Comparison of ENCODE assay signal across 10 cellular contexts in genomic region chr16:85444879-85445778, GRCh38.
A peak's percentile ranks its signal among the peaks of the same experiment; 100 is the strongest.
DNase-seq lines count a peak whose midpoint lies in the region; ATAC-seq and TF ChIP-seq lines count a peak whose summit lies in the region.
"Had no signal": no experiment of that assay in that cellular context is flagged by ENCODE, and none has a peak within 500 bp of the region (broad histone marks: within the 10 kb centered on the region; RNA-seq: fewer than 3 reads in every experiment).

No MANE protein-coding gene starts in this region.

- H3K27ac Mint-ChIP-seq in activated T-helper 17 cell treated with anti-CD3 and anti-CD28 coated beads, Interleukin-2, amount 50 U/mL, for 72 hours: no peak overlapping the region

- H3K4me1 Mint-ChIP-seq in activated T-helper 17 cell treated with anti-CD3 and anti-CD28 coated beads, Interleukin-2, amount 50 U/mL, for 72 hours: peaks cover 4% of the 10 kb centered on the region

- no peak overlapping the region for H3K4me3 Mint-ChIP-seq in activated T-helper 17 cell treated with anti-CD3 and anti-CD28 coated beads, Interleukin-2, amount 50 U/mL, for 72 hours

- H3K79me2 ChIP-seq in DND-41 (ENCODE audit: insufficient read depth, low read length) (no peaks in the 10 kb centered on the region), SK-N-SH (ENCODE audit: insufficient read depth) (no peaks in the 10 kb centered on the region), neural cell (replicated peaks; ENCODE audit: insufficient read depth, low read length) (no peaks in the 10 kb centered on the region)

- peak in 1 of 2 experiments; percentile 76; a peak in 2 of 4 replicates for TF ChIP-seq EP300 in SK-N-SH (IDR thresholded peaks at IDR 0.05; ENCODE audit: borderline replicate concordance in 1 of 2, low read depth in 1 of 2, low read length in 1 of 2)
- no peak for TF ChIP-seq EP300 in neural cell (conservative IDR thresholded peaks at IDR 0.05; ENCODE audit: poor library complexity, severe bottlenecking)

- TF ChIP-seq RAD21 in SK-N-SH (IDR thresholded peaks at IDR 0.05; ENCODE audit: low read length): no peak
- peak; percentile 17 for TF ChIP-seq RAD21 in neural cell (conservative IDR thresholded peaks at IDR 0.05)

- POLR2A ChIA-PET in SK-N-SH (lab: Yijun Ruan, JAX): interaction anchor here (0.6 to 1.7 kb wide), 4 partner anchors 17 to 210 kb away, joined by 3 to 9 read pairs (median 5); no protein-coding TSS in a partner anchor

- H3K4me3 ChIP-seq in DND-41 (ENCODE audit: low read depth in 1 of 2, low read length in 2 of 2) (no peak overlapping the region), SK-N-SH (ENCODE audit: low read depth in 2 of 2, low read length in 1 of 2) (no peak overlapping the region), neural cell (ENCODE audit: low read length) (peak overlapping the region; percentile 37)

- no peaks in the 10 kb centered on the region for H3K9me2 ChIP-seq in SK-N-SH
- H3K9me2 ChIP-seq in neural cell (ENCODE audit: insufficient read depth, low read length): no peaks in the 10 kb centered on the region

- H2AFZ ChIP-seq in DND-41 (ENCODE audit: low read depth, low read length) (no peak overlapping the region), SK-N-SH (ENCODE audit: low read depth) (no peak overlapping the region), neural cell (ENCODE audit: low read depth, low read length) (no peak overlapping the region)

- no peak for ATAC-seq in DND-41 (ENCODE audit: insufficient read depth, low read depth)
- ATAC-seq in HG02763 (IDR thresholded peaks at IDR 0.05; ENCODE audit: unreplicated experiment): no peak
- ATAC-seq in activated T-helper 17 cell treated with anti-CD3 and anti-CD28 coated beads, Interleukin-2, amount 50 U/mL, for 72 hours (replicated peaks): no peak
- ATAC-seq in GM18868 (IDR thresholded peaks at IDR 0.05; ENCODE audit: unreplicated experiment): no peak
- ATAC-seq in HG03378 (IDR thresholded peaks at IDR 0.05; ENCODE audit: unreplicated experiment): no peak

- H3K27ac ChIP-seq in DND-41 (ENCODE audit: low read length) (peak overlapping the region; percentile 99), SK-N-SH (ENCODE audit: low read depth in 2 of 2, low read length in 1 of 2) (peak overlapping the region in 1 of 2 experiments; percentile 97; a peak in 2 of 4 replicates), neural cell (ENCODE audit: low read length) (peak overlapping the region; percentile 65)

- no peaks in the 10 kb centered on the region for H3K36me3 ChIP-seq in DND-41 (ENCODE audit: insufficient read depth, low read length)
- no peaks in the 10 kb centered on the region for H3K36me3 ChIP-seq in SK-N-SH (replicated peaks in 1 of 2; ENCODE audit: control insufficient read depth in 1 of 2, insufficient read depth in 2 of 2, low read length in 1 of 2)
- H3K36me3 ChIP-seq in neural cell (ENCODE audit: insufficient read depth, low read length): no peaks in the 10 kb centered on the region

- CTCF ChIA-PET in SK-N-SH (lab: Yijun Ruan, JAX): interaction anchor here (0.6 to 3.5 kb wide), 28 partner anchors 11 to 625 kb away, joined by 3 to 21 read pairs (median 4); partner anchors contain the start of genes CRISPLD2 and GSE1

- WGBS in SK-N-SH (ENCODE audit: low lambda C conversion rate): 80% methylated on average over 25 of the region's 41 CpGs

- H3K9me3 ChIP-seq in DND-41 (ENCODE audit: insufficient read depth, low read length, severe bottlenecking) (no peaks in the 10 kb centered on the region), SK-N-SH (no peaks in the 10 kb centered on the region), neural cell (ENCODE audit: low read length) (no peaks in the 10 kb centered on the region)

- no peaks in the 10 kb centered on the region for H3K27me3 Mint-ChIP-seq in activated T-helper 17 cell treated with anti-CD3 and anti-CD28 coated beads, Interleukin-2, amount 50 U/mL, for 72 hours

- no peaks in the 10 kb centered on the region for H3K36me3 Mint-ChIP-seq in activated T-helper 17 cell treated with anti-CD3 and anti-CD28 coated beads, Interleukin-2, amount 50 U/mL, for 72 hours (ENCODE audit: low read depth)

- H3K9ac ChIP-seq in DND-41 (ENCODE audit: low read depth, low read length) (peak overlapping the region; percentile 65; the same call in 1 of the 2 replicates), SK-N-SH (no peak overlapping the region), neural cell (ENCODE audit: low read length) (peak overlapping the region; percentile 52)

- no peaks in the 10 kb centered on the region for H4K20me1 ChIP-seq in DND-41 (ENCODE audit: insufficient read depth, low read length)
- H4K20me1 ChIP-seq in SK-N-SH (ENCODE audit: insufficient read depth): no peaks in the 10 kb centered on the region
- H4K20me1 ChIP-seq in neural cell (ENCODE audit: insufficient read depth): no peaks in the 10 kb centered on the region

- H3F3A ChIP-seq in SK-N-SH (replicated peaks; ENCODE audit: insufficient read depth) (no peaks in the 10 kb centered on the region), neural cell (ENCODE audit: insufficient read depth, low read length, poor library complexity, severe bottlenecking) (no peaks in the 10 kb centered on the region)

- DNase-seq in DND-41 (peak; percentile 73), NCI-H1694 treated with DMSO at 0.1 percent for 48 hours (lab: John Stamatoyannopoulos, UW) (peak; percentile 98), SK-N-SH (peak; percentile 87)
- DNase-seq: activated CD4-positive, alpha-beta T cell treated with anti-CD3 and anti-CD28 coated beads for 4 hours; NK-92 treated with Interleukin-12 subunit alpha and Interleukin-12 subunit beta, amount 100 ng/mL, for 24 hours had no signal

- H3K4me1 ChIP-seq in DND-41 (ENCODE audit: insufficient read depth, low read length) (peaks cover 60% of the 10 kb centered on the region), SK-N-SH (ENCODE audit: control insufficient read depth in 1 of 2, insufficient read depth in 2 of 2, low read depth in 1 of 2, low read length in 1 of 2) (peaks cover 0 to 65% of the 10 kb centered on the region in 2 experiments; a peak in 2 of 4 replicates)

- H3K27me3 ChIP-seq in DND-41 (ENCODE audit: insufficient read depth, low read length, poor library complexity): no peaks in the 10 kb centered on the region
- H3K27me3 ChIP-seq in SK-N-SH (ENCODE audit: insufficient read depth): no peaks in the 10 kb centered on the region
- no peaks in the 10 kb centered on the region for H3K27me3 ChIP-seq in neural cell (ENCODE audit: insufficient read depth, low read depth, low read length)

- no peaks in the 10 kb centered on the region for H3K9me3 Mint-ChIP-seq in activated T-helper 17 cell treated with anti-CD3 and anti-CD28 coated beads, Interleukin-2, amount 50 U/mL, for 72 hours

- TF ChIP-seq CTCF in DND-41 (IDR thresholded peaks at IDR 0.05; ENCODE audit: borderline replicate concordance, extremely low read depth, low read length, poor library complexity, severe bottlenecking) (peak; percentile 52), SK-N-SH (IDR thresholded peaks at IDR 0.05) (no peak), neural cell (IDR thresholded peaks at IDR 0.05; ENCODE audit: poor library complexity, severe bottlenecking) (peak; percentile 41)

- H3K4me2 ChIP-seq in DND-41 (ENCODE audit: insufficient read depth, low read length): no peak overlapping the region
- no peak overlapping the region for H3K4me2 ChIP-seq in SK-N-SH
- peak overlapping the region; percentile 19 for H3K4me2 ChIP-seq in neural cell (ENCODE audit: low read length)

TF ChIP-seq in SK-N-SH, 30 proteins besides CTCF, POLR2A, EP300 and RAD21 (continues in another document):
- TF ChIP-seq MXI1 (IDR thresholded peaks at IDR 0.05; ENCODE audit: low read depth, low read length) (peak; percentile 33; the same call in 1 of the 2 replicates), PBX3 (IDR thresholded peaks at IDR 0.05) (no peak), RXRA (IDR thresholded peaks at IDR 0.05; ENCODE audit: borderline replicate concordance, low read depth) (no peak), USF2 (IDR thresholded peaks at IDR 0.05; ENCODE audit: borderline replicate concordance, low read depth, low read length) (no peak)

TF ChIP-seq in neural cell, 6 proteins besides CTCF, POLR2A, EP300 and RAD21:
- TF ChIP-seq MXI1 (conservative IDR thresholded peaks at IDR 0.05; ENCODE audit: poor library complexity, severe bottlenecking) (peak; percentile 44), EZH2 (IDR thresholded peaks at IDR 0.05; ENCODE audit: borderline replicate concordance, insufficient read depth, low read length, poor library complexity, severe bottlenecking) (no peak), REST (IDR thresholded peaks at IDR 0.05; ENCODE audit: borderline replicate concordance) (no peak), SMC3 (conservative IDR thresholded peaks at IDR 0.05; ENCODE audit: poor library complexity) (peak; percentile 27), TAF1 (IDR thresholded peaks at IDR 0.05; ENCODE audit: low read depth) (no peak), POLR2AphosphoS5 (IDR thresholded peaks at IDR 0.05) (peak; percentile 47)
